ENCODE assay signal across 16 cellular contexts in genomic region chr3:64612916-64613526, GRCh38.
DNase-seq lines count a peak whose midpoint lies in the region; ATAC-seq and TF ChIP-seq lines count a peak whose summit lies in the region.
"Had no signal": no experiment of that assay in that cellular context is flagged by ENCODE, and none has a peak within 500 bp of the region (broad histone marks: within the 10 kb centered on the region; RNA-seq: fewer than 3 reads in every experiment).

No MANE protein-coding gene starts in this region.

- H3K4me3 ChIP-seq in upper lobe of left lung = no peak overlapping the region
- H3K4me3 ChIP-seq: testis had no signal

- TF ChIP-seq CTCF in nephron (IDR thresholded peaks at IDR 0.05; ENCODE audit: unreplicated experiment in 3 of 3) (no peak), upper lobe of left lung (IDR thresholded peaks at IDR 0.05) (no peak)

- peak overlapping the region in 1 of 3 experiments; percentile 9 for H3K4me3 Mint-ChIP-seq in nephron
- H3K4me3 Mint-ChIP-seq: activated naive CD8-positive, alpha-beta T cell treated with anti-CD3 and anti-CD28 coated beads, Interleukin-2, amount 50 U/mL, for 24 hours had no signal

- H3K27me3 ChIP-seq in upper lobe of left lung = no peaks in the 10 kb centered on the region
- H3K27me3 ChIP-seq: testis had no signal

- peak overlapping the region; percentile 46 to 63 (median 54) for H3K27ac ChIP-seq in upper lobe of left lung
- H3K27ac ChIP-seq: 22Rv1, VCaP had no signal

- H3K36me3 ChIP-seq in upper lobe of left lung = peaks cover 0 to 31% (median 2%) of the 10 kb centered on the region in 4 donors

- ATAC-seq in Right ventricle myocardium superior (ENCODE audit: poor library complexity) (peak; percentile 72), upper lobe of left lung (ENCODE audit: low FRiP score in 2 of 2) (peak; percentile 57 to 62), GM21381 (IDR thresholded peaks at IDR 0.05; ENCODE audit: unreplicated experiment) (no peak)
- no peak for ATAC-seq in activated naive CD4-positive, alpha-beta T cell treated with anti-CD3 and anti-CD28 coated beads, Interleukin-2, amount 50 U/mL, for 72 hours
- ATAC-seq: activated naive CD8-positive, alpha-beta T cell treated with anti-CD3 and anti-CD28 coated beads, Interleukin-2, amount 50 U/mL, for 24 hours had no signal

- DNase-seq in DMS 273 (lab: John Stamatoyannopoulos, UW; ENCODE audit: unreplicated experiment) (peak; percentile 19), DMS 273 treated with DMSO at 0.1 percent for 48 hours (lab: John Stamatoyannopoulos, UW) (no peak), Right ventricle myocardium superior (no peak), upper lobe of left lung (no peak), NCI-H774 (lab: John Stamatoyannopoulos, UW) (no peak)
- no peak for DNase-seq in activated naive CD4-positive, alpha-beta T cell treated with anti-CD3 and anti-CD28 coated beads, Interleukin-2, amount 50 U/mL, for 72 hours (ENCODE audit: low spot score in 2 of 2)
- DNase-seq: activated naive CD8-positive, alpha-beta T cell treated with anti-CD3 and anti-CD28 coated beads, Interleukin-2, amount 50 U/mL, for 24 hours; effector CD8-positive, alpha-beta T cell; midbrain; NCI-H1417 treated with DMSO at 0.1 percent for 48 hours; NCI-H526 had no signal

- peaks cover 89% of the 10 kb centered on the region for H3K36me3 Mint-ChIP-seq in nephron (ENCODE audit: low read depth)
- H3K36me3 Mint-ChIP-seq in activated naive CD4-positive, alpha-beta T cell treated with anti-CD3 and anti-CD28 coated beads, Interleukin-2, amount 50 U/mL, for 72 hours = peaks cover 0 to 4% of the 10 kb centered on the region in 2 donors

- no peaks in the 10 kb centered on the region for H3K9me3 ChIP-seq in upper lobe of left lung
- H3K9me3 ChIP-seq: testis had no signal

- no peak for TF ChIP-seq EP300 in upper lobe of left lung (IDR thresholded peaks at IDR 0.05)

- no peaks in the 10 kb centered on the region for H3K9me3 Mint-ChIP-seq in nephron
- peaks cover 0 to 11% of the 10 kb centered on the region in 2 donors for H3K9me3 Mint-ChIP-seq in activated naive CD4-positive, alpha-beta T cell treated with anti-CD3 and anti-CD28 coated beads, Interleukin-2, amount 50 U/mL, for 72 hours
- H3K9me3 Mint-ChIP-seq: activated naive CD8-positive, alpha-beta T cell treated with anti-CD3 and anti-CD28 coated beads, Interleukin-2, amount 50 U/mL, for 24 hours had no signal

- peaks cover 0 to 15% (median 9%) of the 10 kb centered on the region in 4 donors for H3K4me1 ChIP-seq in upper lobe of left lung
- H3K4me1 ChIP-seq: testis had no signal

- 67 to 83% methylated on average over 11 of the region's 11 CpGs for WGBS in upper lobe of left lung, 2 donors

- H3K27me3 Mint-ChIP-seq in nephron (ENCODE audit: low read depth) = no peaks in the 10 kb centered on the region
- H3K27me3 Mint-ChIP-seq: activated naive CD8-positive, alpha-beta T cell treated with anti-CD3 and anti-CD28 coated beads, Interleukin-2, amount 50 U/mL, for 24 hours had no signal

- H3K4me1 Mint-ChIP-seq in nephron = peaks cover 46% of the 10 kb centered on the region
- H3K4me1 Mint-ChIP-seq: activated naive CD8-positive, alpha-beta T cell treated with anti-CD3 and anti-CD28 coated beads, Interleukin-2, amount 50 U/mL, for 24 hours had no signal

- peak overlapping the region; percentile 36 to 79 (median 55) for H3K27ac Mint-ChIP-seq in nephron
- no peak overlapping the region for H3K27ac Mint-ChIP-seq in activated naive CD4-positive, alpha-beta T cell treated with anti-CD3 and anti-CD28 coated beads, Interleukin-2, amount 50 U/mL, for 72 hours
- H3K27ac Mint-ChIP-seq: activated naive CD8-positive, alpha-beta T cell treated with anti-CD3 and anti-CD28 coated beads, Interleukin-2, amount 50 U/mL, for 24 hours had no signal

- no peak for TF ChIP-seq POLR2A in upper lobe of left lung (IDR thresholded peaks at IDR 0.05)

- intact Hi-C loops in Right ventricle myocardium superior (cut with DNase I) = no loop called here

Comparison
In these comparisons a context has a peak if more than half of its experiments do, and no peak if none do; other contexts are left out.
1. ATAC-seq: peak in Right ventricle myocardium superior (single experiment) and upper lobe of left lung (2 of 2); none in GM21381 (single experiment) and activated naive CD4-positive, alpha-beta T cell treated with anti-CD3 and anti-CD28 coated beads, Interleukin-2, amount 50 U/mL, for 72 hours (0 of 2).
2. H3K27ac Mint-ChIP-seq: peak in nephron (3 of 3); none in activated naive CD4-positive, alpha-beta T cell treated with anti-CD3 and anti-CD28 coated beads, Interleukin-2, amount 50 U/mL, for 72 hours (0 of 2).